11 cellular contexts compared by ENCODE assay signal in the genomic region with DNA sequence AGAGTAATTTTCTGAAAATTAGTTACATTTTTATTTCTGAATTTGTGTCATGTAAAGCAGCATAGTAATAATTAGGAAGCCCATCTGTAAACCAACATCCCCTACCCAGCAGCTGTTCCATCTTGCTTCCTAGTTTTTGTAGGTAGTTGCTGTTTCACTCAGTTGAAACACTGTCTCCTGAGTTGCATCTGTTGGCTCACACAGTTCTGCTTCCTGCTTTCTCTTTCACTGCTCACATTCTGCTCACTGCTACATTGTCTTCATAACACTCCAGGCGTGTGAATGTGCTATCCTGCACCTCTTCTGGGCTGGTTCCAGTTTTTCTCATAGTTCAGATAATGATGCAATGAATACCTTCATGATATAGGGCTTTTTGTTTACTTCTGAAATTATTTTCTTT.
DNase-seq lines count a peak whose midpoint lies in the region; ATAC-seq and TF ChIP-seq lines count a peak whose summit lies in the region.
"Had no signal": no experiment of that assay in that cellular context is flagged by ENCODE, and none has a peak within 500 bp of the region (broad histone marks: within the 10 kb centered on the region; RNA-seq: fewer than 3 reads in every experiment).

No MANE protein-coding gene starts in this region.

- CTCF ChIA-PET in GM10248 (lab: Yijun Ruan, JAX), result interaction anchor here (1.2 to 1.6 kb wide), 2 partner anchors 10 to 12 kb away, joined by 3 read pairs; no protein-coding TSS in a partner anchor

- DNase-seq in GM10248 (ENCODE audit: extremely low spot score), result peak; percentile 51
- peak; percentile 57 for DNase-seq in GM19240 (ENCODE audit: insufficient read length, low spot score)
- no peak for DNase-seq in retina
- no peak for DNase-seq in cerebellum (ENCODE audit: low spot score)
- no peak for DNase-seq in NK-92 (lab: John Stamatoyannopoulos, UW; ENCODE audit: unreplicated experiment)
- DNase-seq: activated CD4-positive, alpha-beta memory T cell treated with anti-CD3 and anti-CD28 coated beads, Interleukin-2, amount 10 ng/mL, durations not matched to agents 7 days and 5 days; GF-D8; stimulated activated CD4-positive, alpha-beta T cell treated with anti-CD3 and anti-CD28 coated beads, Interleukin-15, amount 100 ng/mL, for 24 hours had no signal

- POLR2A ChIA-PET in GM10248 (lab: Yijun Ruan, JAX), result no interaction called here

- ATAC-seq in HG02678 (IDR thresholded peaks at IDR 0.05; ENCODE audit: unreplicated experiment) (peak; percentile 94), HG03457 (IDR thresholded peaks at IDR 0.05; ENCODE audit: unreplicated experiment) (peak; percentile 86)
- no peak for ATAC-seq in activated CD4-positive, CD25-positive, alpha-beta regulatory T cell treated with anti-CD3 and anti-CD28 coated beads, Interleukin-2, amount 50 U/mL, for 24 hours

- no peak for TF ChIP-seq CTCF in GM10248 (IDR thresholded peaks at IDR 0.05; ENCODE audit: control extremely low read depth, extremely low read depth, low read depth, missing control alignments)

Comparison
In these comparisons a context has a peak if more than half of its experiments do, and no peak if none do; other contexts are left out.
1. DNase-seq: peak in GM10248 (single experiment) and GM19240 (single experiment); none in retina (single experiment), cerebellum (single experiment) and NK-92 (single experiment).
2. ATAC-seq: peak in HG02678 (single experiment) and HG03457 (single experiment); none in activated CD4-positive, CD25-positive, alpha-beta regulatory T cell treated with anti-CD3 and anti-CD28 coated beads, Interleukin-2, amount 50 U/mL, for 24 hours (0 of 2).